ENCODE assay signal across 21 cellular contexts in the genomic region with DNA sequence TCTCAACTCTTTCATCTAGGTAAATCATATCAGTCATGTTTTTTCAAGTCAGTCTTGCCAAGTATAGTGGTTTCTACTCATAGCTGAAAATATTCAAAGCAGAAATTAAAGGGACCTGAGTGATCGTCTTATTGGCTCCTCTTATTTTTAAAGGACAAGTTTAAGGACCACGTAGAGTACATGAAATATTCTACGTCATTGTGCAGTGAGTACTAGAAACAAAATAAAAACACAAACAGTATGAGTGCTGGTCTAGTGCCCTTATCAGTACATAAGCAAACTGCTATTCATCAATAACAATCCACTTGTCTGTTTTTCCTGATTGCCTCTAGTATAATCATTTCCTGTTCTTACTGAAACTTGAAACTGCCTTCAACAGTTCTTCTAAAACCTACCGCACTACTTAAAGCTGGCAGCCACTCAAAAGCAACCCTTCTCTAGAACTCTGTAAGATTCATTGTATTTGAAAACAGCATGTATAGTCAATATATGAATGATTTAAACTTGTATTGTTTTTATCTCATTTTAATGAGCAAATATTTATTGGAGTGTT.
DNase-seq lines count a peak whose midpoint lies in the region; ATAC-seq and TF ChIP-seq lines count a peak whose summit lies in the region.
"Had no signal": no experiment of that assay in that cellular context is flagged by ENCODE, and none has a peak within 500 bp of the region (broad histone marks: within the 10 kb centered on the region; RNA-seq: fewer than 3 reads in every experiment).

No MANE protein-coding gene starts in this region.

- no peaks in the 10 kb centered on the region for H3F3A ChIP-seq in SU-DHL-6 (ENCODE audit: insufficient read depth)

- H3K79me1 ChIP-seq in mesenchymal stem cell (replicated peaks; ENCODE audit: low read length, poor library complexity, severe bottlenecking), result no peaks in the 10 kb centered on the region

- H3K4me3 Mint-ChIP-seq in stimulated activated naive CD8-positive, alpha-beta T cell treated with anti-CD3 and anti-CD28 coated beads, Interleukin-15, amount 100 ng/mL, for 72 hours, result no peak overlapping the region
- H3K4me3 Mint-ChIP-seq: activated CD4-positive, alpha-beta memory T cell treated with anti-CD3 and anti-CD28 coated beads, Interleukin-2, amount 10 ng/mL, durations not matched to agents 7 days and 5 days; activated naive CD8-positive, alpha-beta T cell treated with anti-CD3 and anti-CD28 coated beads for 36 hours; activated T-cell treated with anti-CD3 and anti-CD28 coated beads, Interleukin-2, amount 50 U/mL, for 72 hours; natural killer cell treated with Interleukin-12 subunit alpha and Interleukin-12 subunit beta and Interleukin-15 and Interleukin-18, amount 100 ng/mL, for 72 hours had no signal

- no peak for TF ChIP-seq POLR2A in tibial nerve (IDR thresholded peaks at IDR 0.05)

- no peaks in the 10 kb centered on the region for H4K20me1 ChIP-seq in SU-DHL-6 (ENCODE audit: low read depth, low read length)

- no peak overlapping the region for H4K8ac ChIP-seq in mesenchymal stem cell (ENCODE audit: low read length)

- H3K14ac ChIP-seq in mesenchymal stem cell (ENCODE audit: low read length in 2 of 2), result no peak overlapping the region

- H3K4me2 ChIP-seq in SU-DHL-6 (ENCODE audit: low read depth, low read length, poor library complexity, severe bottlenecking) (no peak overlapping the region), mesenchymal stem cell (ENCODE audit: low read length, poor library complexity, severe bottlenecking) (no peak overlapping the region)

- no peak overlapping the region for H3K4me3 ChIP-seq in SU-DHL-6 (ENCODE audit: insufficient read depth, low read length, poor library complexity, severe bottlenecking)
- H3K4me3 ChIP-seq in mesenchymal stem cell (ENCODE audit: insufficient read depth in 1 of 2, low read depth in 1 of 2, low read length in 2 of 2), result no peak overlapping the region
- H3K4me3 ChIP-seq in tibial nerve, result no peak overlapping the region
- H3K4me3 ChIP-seq: Peyer's patch, prostate gland had no signal

- H3K4ac ChIP-seq in mesenchymal stem cell (ENCODE audit: low read depth in 1 of 2, low read length in 2 of 2), result no peak overlapping the region

- H3K27me3 ChIP-seq in SU-DHL-6 (ENCODE audit: low read length), result no peaks in the 10 kb centered on the region
- no peaks in the 10 kb centered on the region for H3K27me3 ChIP-seq in mesenchymal stem cell (ENCODE audit: control insufficient read depth in 1 of 2, insufficient read depth in 1 of 2, low read length in 2 of 2)
- no peaks in the 10 kb centered on the region for H3K27me3 ChIP-seq in tibial nerve
- H3K27me3 ChIP-seq: Peyer's patch had no signal

- ATAC-seq in GM18498 (IDR thresholded peaks at IDR 0.05; ENCODE audit: unreplicated experiment) (peak; percentile 43), GM18517 (IDR thresholded peaks at IDR 0.05; ENCODE audit: unreplicated experiment) (no peak)
- no peak for ATAC-seq in stimulated activated naive CD8-positive, alpha-beta T cell treated with anti-CD3 and anti-CD28 coated beads, Interleukin-15, amount 100 ng/mL, for 72 hours
- ATAC-seq: activated T-cell treated with anti-CD3 and anti-CD28 coated beads, Interleukin-2, amount 50 U/mL, for 72 hours; esophagus mucosa; HCT116; natural killer cell treated with Interleukin-12 subunit alpha and Interleukin-12 subunit beta and Interleukin-15 and Interleukin-18, amount 100 ng/mL, for 72 hours had no signal

- DNase-seq in HT1080 (ENCODE audit: low read depth) (peak; percentile 17), mesenchymal stem cell (peak; percentile 3), tibial nerve (ENCODE audit: low spot score in 2 of 2) (no peak), inferior parietal cortex (ENCODE audit: extremely low spot score) (no peak)
- no peak for DNase-seq in stimulated activated naive CD8-positive, alpha-beta T cell treated with anti-CD3 and anti-CD28 coated beads, Interleukin-15, amount 100 ng/mL, for 72 hours
- DNase-seq: activated CD4-positive, alpha-beta memory T cell treated with anti-CD3 and anti-CD28 coated beads, Interleukin-2, amount 10 ng/mL, durations not matched to agents 7 days and 5 days; activated naive CD8-positive, alpha-beta T cell treated with anti-CD3 and anti-CD28 coated beads for 36 hours; activated T-cell treated with anti-CD3 and anti-CD28 coated beads, Interleukin-2, amount 50 U/mL, for 72 hours; AML-193; dermis blood vessel endothelial cell; NCI-H1694 treated with DMSO at 0.1 percent for 48 hours; NCI-H774; Peyer's patch; SW 1271 had no signal

- no peak for TF ChIP-seq EP300 in tibial nerve (IDR thresholded peaks at IDR 0.05)

- H3K9ac ChIP-seq in SU-DHL-6 (ENCODE audit: low read length) (no peak overlapping the region), mesenchymal stem cell (ENCODE audit: low read length) (no peak overlapping the region)

- H2BK120ac ChIP-seq in mesenchymal stem cell (ENCODE audit: low read depth, low read length), result no peak overlapping the region

- no peak overlapping the region for H2BK12ac ChIP-seq in mesenchymal stem cell (ENCODE audit: low read length in 2 of 2)

- no peaks in the 10 kb centered on the region for H3K79me2 ChIP-seq in SU-DHL-6 (ENCODE audit: insufficient read depth, low read length)

- H3K27me3 Mint-ChIP-seq in stimulated activated naive CD8-positive, alpha-beta T cell treated with anti-CD3 and anti-CD28 coated beads, Interleukin-15, amount 100 ng/mL, for 72 hours, result no peaks in the 10 kb centered on the region
- H3K27me3 Mint-ChIP-seq: activated CD4-positive, alpha-beta memory T cell treated with anti-CD3 and anti-CD28 coated beads, Interleukin-2, amount 10 ng/mL, durations not matched to agents 7 days and 5 days; activated naive CD8-positive, alpha-beta T cell treated with anti-CD3 and anti-CD28 coated beads for 36 hours; natural killer cell treated with Interleukin-12 subunit alpha and Interleukin-12 subunit beta and Interleukin-15 and Interleukin-18, amount 100 ng/mL, for 72 hours had no signal

- 63% methylated on average over 2 of the region's 4 CpGs for WGBS in mesenchymal stem cell
- WGBS in tibial nerve, 2 donors, result 43 to 45% methylated on average over 4 of the region's 4 CpGs

- H3K4me1 ChIP-seq in mesenchymal stem cell (ENCODE audit: control insufficient read depth, insufficient read depth, low read depth, low read length) (no peaks in the 10 kb centered on the region), tibial nerve (no peaks in the 10 kb centered on the region)
- H3K4me1 ChIP-seq: Peyer's patch, prostate gland had no signal

- no peak overlapping the region for H2BK15ac ChIP-seq in mesenchymal stem cell (ENCODE audit: low read depth, poor library complexity, severe bottlenecking)

- H2BK5ac ChIP-seq in mesenchymal stem cell (ENCODE audit: low read depth, low read length, poor library complexity, severe bottlenecking), result no peak overlapping the region

- no peaks in the 10 kb centered on the region for H3K9me3 ChIP-seq in SU-DHL-6 (ENCODE audit: insufficient read depth, low read length)
- peaks cover 3% of the 10 kb centered on the region for H3K9me3 ChIP-seq in mesenchymal stem cell (ENCODE audit: control insufficient read depth, low read length)
- H3K9me3 ChIP-seq in tibial nerve, result no peaks in the 10 kb centered on the region
- H3K9me3 ChIP-seq: Peyer's patch, prostate gland had no signal

- H2AK5ac ChIP-seq in mesenchymal stem cell (ENCODE audit: low read length, severe bottlenecking), result no peak overlapping the region

- H4K91ac ChIP-seq in mesenchymal stem cell (ENCODE audit: low read length), result no peak overlapping the region

- no peak for TF ChIP-seq CTCF in SU-DHL-6 (IDR thresholded peaks at IDR 0.05; ENCODE audit: insufficient read depth, low read length, poor library complexity, severe bottlenecking)
- no peak for TF ChIP-seq CTCF in tibial nerve (IDR thresholded peaks at IDR 0.05)

- no peak overlapping the region for H3K27ac ChIP-seq in SU-DHL-6 (ENCODE audit: low read depth, low read length)
- H3K27ac ChIP-seq in mesenchymal stem cell (ENCODE audit: low read length, poor library complexity, severe bottlenecking), result no peak overlapping the region
- no peak overlapping the region for H3K27ac ChIP-seq in tibial nerve
- H3K27ac ChIP-seq: Peyer's patch, prostate gland had no signal

- H3K9me3 Mint-ChIP-seq in stimulated activated naive CD8-positive, alpha-beta T cell treated with anti-CD3 and anti-CD28 coated beads, Interleukin-15, amount 100 ng/mL, for 72 hours, result peaks cover 7 to 11% of the 10 kb centered on the region in 2 donors
- H3K9me3 Mint-ChIP-seq: activated CD4-positive, alpha-beta memory T cell treated with anti-CD3 and anti-CD28 coated beads, Interleukin-2, amount 10 ng/mL, durations not matched to agents 7 days and 5 days; activated naive CD8-positive, alpha-beta T cell treated with anti-CD3 and anti-CD28 coated beads for 36 hours had no signal

- H3K36me3 ChIP-seq in SU-DHL-6 (ENCODE audit: low read length) (no peaks in the 10 kb centered on the region), mesenchymal stem cell (ENCODE audit: control insufficient read depth in 1 of 2, insufficient read depth in 2 of 2, low read depth in 1 of 2, low read length in 2 of 2) (no peaks in the 10 kb centered on the region), tibial nerve (no peaks in the 10 kb centered on the region)
- H3K36me3 ChIP-seq: Peyer's patch, prostate gland had no signal

- no peaks in the 10 kb centered on the region for H3K4me1 Mint-ChIP-seq in stimulated activated naive CD8-positive, alpha-beta T cell treated with anti-CD3 and anti-CD28 coated beads, Interleukin-15, amount 100 ng/mL, for 72 hours
- H3K4me1 Mint-ChIP-seq: activated CD4-positive, alpha-beta memory T cell treated with anti-CD3 and anti-CD28 coated beads, Interleukin-2, amount 10 ng/mL, durations not matched to agents 7 days and 5 days; activated naive CD8-positive, alpha-beta T cell treated with anti-CD3 and anti-CD28 coated beads for 36 hours had no signal

- H2AFZ ChIP-seq in SU-DHL-6 (ENCODE audit: low read depth, low read length, severe bottlenecking) (peak overlapping the region; percentile 30), mesenchymal stem cell (ENCODE audit: low read depth, low read length) (no peak overlapping the region)

- no peak overlapping the region for H3K23ac ChIP-seq in mesenchymal stem cell (ENCODE audit: low read length in 2 of 2)

- H3K9me2 ChIP-seq in SU-DHL-6 (replicated peaks; ENCODE audit: insufficient read depth, low read length), result no peaks in the 10 kb centered on the region

- H3K27ac Mint-ChIP-seq in stimulated activated naive CD8-positive, alpha-beta T cell treated with anti-CD3 and anti-CD28 coated beads, Interleukin-15, amount 100 ng/mL, for 72 hours, result no peak overlapping the region
- H3K27ac Mint-ChIP-seq: activated CD4-positive, alpha-beta memory T cell treated with anti-CD3 and anti-CD28 coated beads, Interleukin-2, amount 10 ng/mL, durations not matched to agents 7 days and 5 days; activated naive CD8-positive, alpha-beta T cell treated with anti-CD3 and anti-CD28 coated beads for 36 hours; activated T-cell treated with anti-CD3 and anti-CD28 coated beads, Interleukin-2, amount 50 U/mL, for 72 hours; natural killer cell treated with Interleukin-12 subunit alpha and Interleukin-12 subunit beta and Interleukin-15 and Interleukin-18, amount 100 ng/mL, for 72 hours had no signal

- no peak overlapping the region for H3K18ac ChIP-seq in mesenchymal stem cell (ENCODE audit: low read depth in 1 of 2, low read length in 2 of 2)

Comparison
In these comparisons a context has a peak if more than half of its experiments do, and no peak if none do; other contexts are left out.
1. DNase-seq: peak in HT1080 (single experiment) and mesenchymal stem cell (single experiment); none in tibial nerve (0 of 2), inferior parietal cortex (single experiment) and stimulated activated naive CD8-positive, alpha-beta T cell treated with anti-CD3 and anti-CD28 coated beads, Interleukin-15, amount 100 ng/mL, for 72 hours (0 of 2).